In the genomic region with DNA sequence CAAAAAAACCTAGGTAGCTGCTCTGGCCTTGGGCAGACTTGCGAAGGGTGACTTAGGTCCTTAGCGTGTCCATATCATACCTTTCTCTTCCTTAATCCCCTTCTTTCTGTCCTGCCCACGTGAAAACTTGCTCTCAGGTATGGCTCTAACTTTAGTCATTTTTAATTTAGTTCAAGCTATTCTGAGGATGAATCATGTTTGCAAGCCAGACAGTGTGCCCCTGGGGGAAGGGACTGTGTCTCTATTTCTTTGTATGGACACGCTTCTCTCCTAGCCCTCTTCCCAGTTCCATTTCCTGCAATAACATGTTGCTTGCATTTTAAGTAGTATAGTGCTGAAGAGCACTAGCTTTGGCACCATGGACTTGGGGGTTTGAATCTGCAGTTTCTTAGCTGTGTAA, we compare ENCODE assay signal across 34 cellular contexts.
"Had no signal": no experiment of that assay in that cellular context is flagged by ENCODE, and none has a peak within 500 bp of the region (broad histone marks: within the 10 kb centered on the region; RNA-seq: fewer than 3 reads in every experiment).

No MANE protein-coding gene starts in this region.

- H3K9me3 Mint-ChIP-seq: activated T-helper 17 cell treated with anti-CD3 and anti-CD28 coated beads, Interleukin-2, amount 50 U/mL, for 72 hours; central memory CD8-positive, alpha-beta T cell; natural killer cell; neural progenitor cell; T-helper 1 cell treated with Interleukin-12 subunit alpha and Interleukin-12 subunit beta and Interleukin-4 antibody, amounts not matched to agents 30 μg/mL and 1 μg/mL, for 36 hours had no signal

- DNase-seq: activated CD4-positive, alpha-beta T cell treated with anti-CD3 and anti-CD28 coated beads for 48 hours; activated CD4-positive, alpha-beta T cell treated with anti-CD3 and anti-CD28 coated beads, Interleukin-2, amount 50 U/mL, for 48 hours; activated CD8-positive, alpha-beta memory T cell treated with anti-CD3 and anti-CD28 coated beads for 24 hours; activated CD8-positive, alpha-beta memory T cell treated with anti-CD3 and anti-CD28 coated beads, Interleukin-2, amount 50 U/mL, for 4 hours; activated gamma-delta T cell treated with Interleukin-2 at 50 U/mL for 16 hours; activated naive CD4-positive, alpha-beta T cell treated with anti-CD3 and anti-CD28 coated beads, Interleukin-2, amount 50 U/mL, for 16 hours; activated T-cell treated with anti-CD3 and anti-CD28 coated beads, Interleukin-2, amount 50 U/mL, for 1 hour; amygdala; heart left ventricle; hypothalamus; immature natural killer cell; left lung; lower lobe of right lung; mesendoderm; natural killer cell; occipital lobe; psoas muscle; stimulated activated CD4-positive, alpha-beta T cell treated with anti-CD3 and anti-CD28 coated beads, Interleukin-1b, Interleukin-23, amount 100 ng/mL, for 48 hours; stimulated activated naive B cell treated with anti-CD40 and anti-IgM and Interleukin-4, amounts not matched to agents 10 μg/mL and 1 μg/mL and 100 μg/mL, for 72 hours; stomach; T-helper 9 cell; thyroid gland; upper lobe of left lung; WERI-Rb-1 had no signal

- H3K27me3 Mint-ChIP-seq: activated T-helper 17 cell treated with anti-CD3 and anti-CD28 coated beads, Interleukin-2, amount 50 U/mL, for 72 hours; dendritic cell treated with granulocyte-macrophage colony-stimulating factor and Interleukin-4, amounts not matched to agents 40 ng/mL and 50 ng/mL, for 4 days; stimulated activated naive B cell treated with anti-CD40 and anti-IgM and Interleukin-4, amounts not matched to agents 10 μg/mL and 1 μg/mL and 100 μg/mL, for 72 hours had no signal

- H3K4me3 ChIP-seq: heart left ventricle, left lung, lower lobe of right lung, neural progenitor cell, psoas muscle, right atrium auricular region, smooth muscle cell, stomach, thyroid gland, upper lobe of left lung had no signal

- H3K4me1 ChIP-seq: heart left ventricle, left lung, lower lobe of right lung, neural progenitor cell, parathyroid adenoma, psoas muscle, right atrium auricular region, stomach, thyroid gland, upper lobe of left lung had no signal

- H3K4me1 Mint-ChIP-seq: activated T-helper 17 cell treated with anti-CD3 and anti-CD28 coated beads, Interleukin-2, amount 50 U/mL, for 72 hours; central memory CD8-positive, alpha-beta T cell; immature natural killer cell; natural killer cell; neural progenitor cell; stimulated activated naive B cell treated with anti-CD40 and anti-IgM and Interleukin-4, amounts not matched to agents 10 μg/mL and 1 μg/mL and 100 μg/mL, for 72 hours had no signal

- H3K36me3 Mint-ChIP-seq: immature natural killer cell; natural killer cell; neural progenitor cell; stimulated activated naive B cell treated with anti-CD40 and anti-IgM and Interleukin-4, amounts not matched to agents 10 μg/mL and 1 μg/mL and 100 μg/mL, for 72 hours had no signal

- H3K36me3 ChIP-seq: heart left ventricle, left lung, lower lobe of right lung, neural progenitor cell, right atrium auricular region, stomach, thyroid gland, upper lobe of left lung, WERI-Rb-1 had no signal

- H3K27me3 ChIP-seq: heart left ventricle, left lung, neural progenitor cell, right atrium auricular region, thyroid gland, upper lobe of left lung had no signal

- H3K27ac Mint-ChIP-seq: activated T-helper 17 cell treated with anti-CD3 and anti-CD28 coated beads, Interleukin-2, amount 50 U/mL, for 72 hours; dendritic cell treated with granulocyte-macrophage colony-stimulating factor and Interleukin-4, amounts not matched to agents 40 ng/mL and 50 ng/mL, for 4 days; immature natural killer cell; natural killer cell; neural progenitor cell; stimulated activated naive B cell treated with anti-CD40 and anti-IgM and Interleukin-4, amounts not matched to agents 10 μg/mL and 1 μg/mL and 100 μg/mL, for 72 hours; T-helper 1 cell treated with Interleukin-12 subunit alpha and Interleukin-12 subunit beta and Interleukin-4 antibody, amounts not matched to agents 30 μg/mL and 1 μg/mL, for 36 hours had no signal

- H3K4me3 Mint-ChIP-seq: activated T-helper 17 cell treated with anti-CD3 and anti-CD28 coated beads, Interleukin-2, amount 50 U/mL, for 72 hours; central memory CD8-positive, alpha-beta T cell; dendritic cell treated with granulocyte-macrophage colony-stimulating factor and Interleukin-4, amounts not matched to agents 40 ng/mL and 50 ng/mL, for 4 days; immature natural killer cell; natural killer cell; neural progenitor cell; stimulated activated naive B cell treated with anti-CD40 and anti-IgM and Interleukin-4, amounts not matched to agents 10 μg/mL and 1 μg/mL and 100 μg/mL, for 72 hours; T-helper 1 cell treated with Interleukin-12 subunit alpha and Interleukin-12 subunit beta and Interleukin-4 antibody, amounts not matched to agents 30 μg/mL and 1 μg/mL, for 36 hours had no signal

- H3K9me3 ChIP-seq: heart left ventricle, left lung, lower lobe of right lung, psoas muscle, right atrium auricular region, stomach, thyroid gland, upper lobe of left lung had no signal

- FAIRE-seq: TTC549 had no signal

- H3K27ac ChIP-seq: heart left ventricle, left lung, lower lobe of right lung, neural progenitor cell, parathyroid adenoma, psoas muscle, right atrium auricular region, stomach, thyroid gland, upper lobe of left lung, WERI-Rb-1 had no signal

- ATAC-seq: activated CD4-positive, CD25-positive, alpha-beta regulatory T cell treated with anti-CD3 and anti-CD28 coated beads, Interleukin-2, amount 50 U/mL, for 24 hours; activated T-helper 17 cell treated with anti-CD3 and anti-CD28 coated beads, Interleukin-2, amount 50 U/mL, for 72 hours; heart left ventricle; left lung; lower lobe of right lung; natural killer cell; psoas muscle; stimulated activated naive B cell treated with anti-CD40 and anti-IgM and Interleukin-4, amounts not matched to agents 10 μg/mL and 1 μg/mL and 100 μg/mL, for 72 hours had no signal
